In the genomic region with DNA sequence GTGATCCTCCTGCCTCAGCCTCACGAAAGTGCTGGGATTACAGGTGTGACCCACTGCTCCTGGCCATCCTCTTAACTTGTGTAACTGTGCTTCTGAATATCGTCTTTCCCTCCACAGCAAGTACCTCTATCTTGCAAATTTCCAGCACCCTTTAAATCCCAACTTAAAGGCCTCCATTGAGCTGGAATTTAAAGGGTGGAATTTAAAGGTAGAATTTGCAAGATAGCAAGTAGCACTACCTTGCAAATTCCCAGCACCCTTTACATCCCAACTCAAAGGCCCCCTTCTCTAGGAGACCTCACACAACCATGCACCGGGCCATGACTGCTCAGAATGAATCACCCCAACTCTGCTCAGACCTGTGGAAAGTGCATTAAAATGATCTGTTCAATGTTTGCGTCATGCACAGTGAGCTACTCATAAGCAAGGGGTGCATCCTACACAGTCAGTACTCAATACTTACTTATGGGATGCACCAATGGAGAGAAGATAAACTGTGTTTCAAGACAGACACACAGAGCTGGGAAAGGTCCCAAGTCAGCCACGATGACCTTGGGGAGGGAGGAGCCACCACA, we compare ENCODE assay signal across 17 cellular contexts.
"Had no signal": no experiment of that assay in that cellular context is flagged by ENCODE, and none has a peak within 500 bp of the region (broad histone marks: within the 10 kb centered on the region; RNA-seq: fewer than 3 reads in every experiment).

No MANE protein-coding gene starts in this region.

- FAIRE-seq: islet of Langerhans, TTC549 had no signal

- H3K27ac ChIP-seq: prostate gland had no signal

- H3K4me1 ChIP-seq: prostate gland had no signal

- H3K9me3 ChIP-seq: prostate gland had no signal

- H3K36me3 ChIP-seq: prostate gland had no signal

- DNase-seq: activated CD4-positive, alpha-beta T cell treated with anti-CD3 and anti-CD28 coated beads, Interleukin-2, amount 10 ng/mL, durations not matched to agents 7 days and 5 days; activated CD4-positive, CD25-positive, alpha-beta regulatory T cell; activated CD8-positive, alpha-beta memory T cell treated with anti-CD3 and anti-CD28 coated beads for 24 hours; activated naive CD4-positive, alpha-beta T cell treated with Interleukin-2 at 50 U/mL for 16 hours; activated naive CD8-positive, alpha-beta T cell treated with anti-CD3 and anti-CD28 coated beads, Interleukin-2, amount 50 U/mL, for 24 hours; central memory CD4-positive, alpha-beta T cell; effector memory CD4-positive, alpha-beta T cell; head of caudate nucleus; natural killer cell; occipital lobe; stimulated activated CD4-positive, alpha-beta T cell treated with anti-CD3 and anti-CD28 coated beads, Interleukin-2, amount 100 ng/mL, for 24 hours; stimulated activated naive B cell treated with anti-CD40 and anti-IgM and Interleukin-4, amounts not matched to agents 10 μg/mL and 1 μg/mL and 100 μg/mL, for 72 hours; T-helper 17 cell had no signal

- H3K4me3 ChIP-seq: coronary artery, prostate gland had no signal
